Comparison of ENCODE assay signal across 11 cellular contexts in genomic region chr7:129066290-129067131, GRCh38. TPM values are rescaled to one million over a fixed set of nuclear protein-coding genes. Genes with fewer than 3 reads are reported as not detected.
DNase-seq lines count a peak whose midpoint lies in the region; ATAC-seq, FAIRE-seq and TF ChIP-seq lines count a peak whose summit lies in the region.
"Had no signal": no experiment of that assay in that cellular context is flagged by ENCODE, and none has a peak within 500 bp of the region (broad histone marks: within the 10 kb centered on the region; RNA-seq: fewer than 3 reads in every experiment).

No MANE protein-coding gene starts in this region.

- no peak overlapping the region; the same call in 1 of the 2 replicates for H3K4me3 ChIP-seq in GM23338
- no peak overlapping the region for H3K4me3 ChIP-seq in osteoblast (ENCODE audit: insufficient read depth, low read length)
- no peak overlapping the region for H3K4me3 ChIP-seq in kidney (ENCODE audit: low read length in 2 of 2)
- H3K4me3 ChIP-seq: transverse colon had no signal

- H3K9me2 ChIP-seq in GM23338 (ENCODE audit: insufficient read depth) = no peaks in the 10 kb centered on the region

- H3K27ac ChIP-seq in GM23338 (ENCODE audit: low read depth) (peak overlapping the region; percentile 76), epithelial cell of prostate (peak overlapping the region; percentile 49), osteoblast (ENCODE audit: low read depth, low read length) (no peak overlapping the region), kidney (ENCODE audit: low read depth in 2 of 2, low read length in 2 of 2) (no peak overlapping the region)
- H3K27ac ChIP-seq: transverse colon had no signal

- H2AFZ ChIP-seq in GM23338 = peak overlapping the region; percentile 89
- peak overlapping the region; percentile 17 for H2AFZ ChIP-seq in osteoblast (ENCODE audit: low read length)

- 0 out of 3 replicates have a peak, but pooled peaks cover 4% of the 10 kb centered on the region for H3K36me3 Mint-ChIP-seq in GM23338 (ENCODE audit: low read depth)
- H3K36me3 Mint-ChIP-seq in activated T-cell treated with anti-CD3 and anti-CD28 coated beads, Interleukin-2, amount 50 U/mL, for 72 hours (ENCODE audit: insufficient read depth in 2 of 2) = no peaks in the 10 kb centered on the region

- H3K27me3 Mint-ChIP-seq in GM23338 (ENCODE audit: insufficient read depth, low read depth, poor library complexity) = peaks cover 11% of the 10 kb centered on the region
- H3K27me3 Mint-ChIP-seq in activated T-cell treated with anti-CD3 and anti-CD28 coated beads, Interleukin-2, amount 50 U/mL, for 72 hours (ENCODE audit: low read depth) = peaks cover 27% of the 10 kb centered on the region

- FAIRE-seq in kidney (lab: Jason Lieb, UNC) = no peak

- H3F3A ChIP-seq in GM23338 (replicated peaks; ENCODE audit: low read depth) = no peaks in the 10 kb centered on the region

- H3K36me3 ChIP-seq in GM23338 (ENCODE audit: insufficient read depth) = no peaks in the 10 kb centered on the region
- no peaks in the 10 kb centered on the region for H3K36me3 ChIP-seq in osteoblast (ENCODE audit: insufficient read depth, low read length)
- no peaks in the 10 kb centered on the region for H3K36me3 ChIP-seq in kidney (ENCODE audit: control insufficient read depth in 1 of 2, insufficient read depth in 2 of 2, low read length in 2 of 2)
- H3K36me3 ChIP-seq: transverse colon had no signal

- H3K79me2 ChIP-seq in GM23338 (replicated peaks; ENCODE audit: insufficient read depth) = no peaks in the 10 kb centered on the region
- no peaks in the 10 kb centered on the region for H3K79me2 ChIP-seq in osteoblast (ENCODE audit: insufficient read depth, low read length)

- peaks cover 15% of the 10 kb centered on the region for H3K9me3 Mint-ChIP-seq in GM23338
- H3K9me3 Mint-ChIP-seq in activated T-cell treated with anti-CD3 and anti-CD28 coated beads, Interleukin-2, amount 50 U/mL, for 72 hours = peaks cover 0 to 4% of the 10 kb centered on the region in 2 donors

- H3K9ac ChIP-seq in kidney (ENCODE audit: low read length in 2 of 2) = no peak overlapping the region

- no peaks in the 10 kb centered on the region for H3K9me3 ChIP-seq in osteoblast (ENCODE audit: low read depth, low read length)
- H3K9me3 ChIP-seq in kidney (ENCODE audit: control insufficient read depth in 1 of 2, low read length in 2 of 2) = no peaks in the 10 kb centered on the region
- H3K9me3 ChIP-seq: transverse colon had no signal

- intact Hi-C loops in kidney (cut with DNase I) = no loop called here

- H3K4me2 ChIP-seq in GM23338 (peak overlapping the region; percentile 36), osteoblast (ENCODE audit: insufficient read depth, low read length) (no peak overlapping the region)

- H3K27me3 ChIP-seq in GM23338 (ENCODE audit: insufficient read depth) = no peaks in the 10 kb centered on the region
- H3K27me3 ChIP-seq in osteoblast (ENCODE audit: insufficient read depth, low read length) = peaks cover 15% of the 10 kb centered on the region

- no peak overlapping the region for H3K4me3 Mint-ChIP-seq in GM23338
- no peak overlapping the region for H3K4me3 Mint-ChIP-seq in activated T-cell treated with anti-CD3 and anti-CD28 coated beads, Interleukin-2, amount 50 U/mL, for 72 hours

- H3K4me1 ChIP-seq in GM23338 (ENCODE audit: insufficient read depth) (peaks cover 13% of the 10 kb centered on the region), osteoblast (ENCODE audit: insufficient read depth, low read length) (peaks cover 7% of the 10 kb centered on the region), kidney (ENCODE audit: control insufficient read depth in 1 of 2, insufficient read depth in 1 of 2, low read depth in 1 of 2, low read length in 2 of 2) (no peaks in the 10 kb centered on the region)
- H3K4me1 ChIP-seq: transverse colon had no signal

- H3K27ac Mint-ChIP-seq in GM23338 = peak overlapping the region; percentile 96
- no peak overlapping the region for H3K27ac Mint-ChIP-seq in activated T-cell treated with anti-CD3 and anti-CD28 coated beads, Interleukin-2, amount 50 U/mL, for 72 hours

- DNase-seq in GM23338 (ENCODE audit: low spot score) = peak; percentile 79
- peak; percentile 9 for DNase-seq in NCI-H69 (lab: John Stamatoyannopoulos, UW)
- no peak for DNase-seq in epithelial cell of prostate (ENCODE audit: low read depth, low spot score)
- DNase-seq in osteoblast (ENCODE audit: insufficient read length, low spot score, missing footprints) = peak; percentile 90
- no peak for DNase-seq in kidney
- no peak for DNase-seq in activated T-cell treated with anti-CD3 and anti-CD28 coated beads, Interleukin-2, amount 50 U/mL, for 72 hours
- DNase-seq: activated CD4-positive, CD25-positive, alpha-beta regulatory T cell; amygdala; left cardiac atrium; transverse colon had no signal

- TF ChIP-seq CTCF in GM23338 (conservative IDR thresholded peaks at IDR 0.05; ENCODE audit: low read depth in 2 of 2) (no peak), osteoblast (IDR thresholded peaks at IDR 0.05; ENCODE audit: extremely low read depth, low read depth, low read length) (no peak), kidney (IDR thresholded peaks at IDR 0.05; ENCODE audit: borderline replicate concordance, extremely low read depth, insufficient read depth) (no peak)

- peaks cover 22% of the 10 kb centered on the region for H3K4me1 Mint-ChIP-seq in GM23338
- H3K4me1 Mint-ChIP-seq in activated T-cell treated with anti-CD3 and anti-CD28 coated beads, Interleukin-2, amount 50 U/mL, for 72 hours (ENCODE audit: low read depth) = no peaks in the 10 kb centered on the region

- H4K20me1 ChIP-seq in GM23338 (replicated peaks; ENCODE audit: insufficient read depth) = no peaks in the 10 kb centered on the region
- H4K20me1 ChIP-seq in osteoblast (ENCODE audit: insufficient read depth, low read length) = no peaks in the 10 kb centered on the region

- ATAC-seq in GM23338 = peak; percentile 94
- ATAC-seq in HG03280 (IDR thresholded peaks at IDR 0.05; ENCODE audit: unreplicated experiment) = no peak
- no peak for ATAC-seq in activated T-cell treated with anti-CD3 and anti-CD28 coated beads, Interleukin-2, amount 50 U/mL, for 72 hours (replicated peaks in 1 of 2)

TF ChIP-seq in GM23338, 12 proteins besides CTCF, POLR2A, EP300 and RAD21:
- TF ChIP-seq CREB1 (CRISPR knock-in tag; IDR thresholded peaks at IDR 0.05; ENCODE audit: low read depth) (no peak), ZNF331 (CRISPR knock-in tag; IDR thresholded peaks at IDR 0.05; ENCODE audit: low read depth) (no peak), EZH2 (IDR thresholded peaks at IDR 0.05; ENCODE audit: low read depth, unreplicated experiment) (no peak), POLR2AphosphoS5 (IDR thresholded peaks at IDR 0.05; ENCODE audit: low read depth) (peak; percentile 52; the same call in 1 of the 2 replicates), REST (IDR thresholded peaks at IDR 0.05; ENCODE audit: unreplicated experiment) (no peak), ZNF114 (CRISPR knock-in tag; IDR thresholded peaks at IDR 0.05) (no peak)

RNA-seq across cellular contexts. Expression of gene TNPO3, which starts 11.6 kb away (rescaled TPM):
- total RNA-seq in GM23338 (2014; rRNA removed; shearing (Covaris generic)) = 127 TPM in 2 replicates
- 29.2 and 38.2 TPM in 2 replicates for polyA plus RNA-seq in GM23338 (2016; fragmentation: Nextera tagmentation; extraction: Ambion mirVana)
- 54.5 and 56.1 TPM in 2 replicates for total RNA-seq in osteoblast
- 35.7 TPM for total RNA-seq in kidney
- polyA plus RNA-seq in kidney (ENCODE audit: insufficient read depth, low read depth, low replicate concordance) = 20.1 TPM
- total RNA-seq in activated T-cell treated with anti-CD3 and anti-CD28 coated beads, Interleukin-2, amount 50 U/mL, for 72 hours = 10 to 100 TPM; 62.0 to 81.4 TPM

Comparison
In these comparisons a context has a peak if more than half of its experiments do, and no peak if none do; other contexts are left out.
1. DNase-seq: peak in GM23338 (single experiment), NCI-H69 (single experiment) and osteoblast (single experiment); none in epithelial cell of prostate (single experiment), kidney (single experiment) and activated T-cell treated with anti-CD3 and anti-CD28 coated beads, Interleukin-2, amount 50 U/mL, for 72 hours (0 of 2).
2. H3K27ac ChIP-seq: peak in GM23338 (single experiment) and epithelial cell of prostate (single experiment); none in osteoblast (single experiment) and kidney (0 of 2).